ENCODE assay signal across 1 cellular context in genomic region chr11:15519911-15520310, GRCh38.
TF ChIP-seq lines count a peak whose summit lies in the region.

No MANE protein-coding gene starts in this region.

TF ChIP-seq in GM23338, 12 proteins besides CTCF, POLR2A, EP300 and RAD21:
- TF ChIP-seq ETS1 (IDR thresholded peaks at IDR 0.05) (no peak), JUNB (IDR thresholded peaks at IDR 0.05; ENCODE audit: unreplicated experiment) (no peak), POLR2AphosphoS5 (IDR thresholded peaks at IDR 0.05; ENCODE audit: low read depth) (no peak), REST (IDR thresholded peaks at IDR 0.05; ENCODE audit: unreplicated experiment) (no peak), ZNF331 (CRISPR knock-in tag; IDR thresholded peaks at IDR 0.05; ENCODE audit: low read depth) (no peak), EZH2 (IDR thresholded peaks at IDR 0.05; ENCODE audit: low read depth, unreplicated experiment) (no peak), ZNF462 (CRISPR knock-in tag; IDR thresholded peaks at IDR 0.05) (no peak), STAT1 (IDR thresholded peaks at IDR 0.05; ENCODE audit: unreplicated experiment) (no peak), ZNF114 (CRISPR knock-in tag; IDR thresholded peaks at IDR 0.05) (no peak), EZH2phosphoT487 (IDR thresholded peaks at IDR 0.05; ENCODE audit: unreplicated experiment) (no peak), CREB1 (CRISPR knock-in tag; IDR thresholded peaks at IDR 0.05; ENCODE audit: low read depth) (no peak), NANOG (IDR thresholded peaks at IDR 0.05; ENCODE audit: borderline replicate concordance) (no peak)
